ENCODE assay signal across 13 cellular contexts in genomic region chr19:14552008-14552364, GRCh38. TPM values are rescaled to one million over a fixed set of nuclear protein-coding genes. Genes with fewer than 3 reads are reported as not detected.
A peak's percentile ranks its signal among the peaks of the same experiment; 100 is the strongest.
DNase-seq lines count a peak whose midpoint lies in the region; ATAC-seq and TF ChIP-seq lines count a peak whose summit lies in the region.
"Not testable (repeated sequence)": the region's sequence is repeated elsewhere in the genome, so short reads cannot be mapped to it uniquely, and the experiment has no call there.
"Had no signal": no experiment of that assay in that cellular context is flagged by ENCODE, and none has a peak within 500 bp of the region (broad histone marks: within the 10 kb centered on the region; RNA-seq: fewer than 3 reads in every experiment).

No MANE protein-coding gene starts in this region.

- TF ChIP-seq CTCF in CD4-positive, alpha-beta T cell (IDR thresholded peaks at IDR 0.05); RWPE1 (conservative IDR thresholded peaks at IDR 0.05; ENCODE audit: low read depth); gastrocnemius medialis (IDR thresholded peaks at IDR 0.05 in 4 of 5, conservative IDR thresholded peaks at IDR 0.05 in 1 of 5); vagina (IDR thresholded peaks at IDR 0.05): not testable (repeated sequence)

- peaks cover 24 to 53% of the 10 kb centered on the region in 2 donors for H3K4me1 ChIP-seq in naive thymus-derived CD4-positive, alpha-beta T cell (ENCODE audit: control insufficient read depth in 2 of 2, insufficient read depth in 2 of 2, low read length in 2 of 2)
- H3K4me1 ChIP-seq in gastrocnemius medialis (peaks cover 46 to 69% of the 10 kb centered on the region in 2 donors), vagina (peaks cover 60% of the 10 kb centered on the region)

- not testable (repeated sequence) for H3K27me3 Mint-ChIP-seq in CD4-positive, alpha-beta T cell; activated CD4-positive, alpha-beta memory T cell treated with anti-CD3 and anti-CD28 coated beads, Interleukin-2, amount 10 ng/mL, durations not matched to agents 7 days and 5 days; activated naive CD8-positive, alpha-beta T cell treated with anti-CD3 and anti-CD28 coated beads, Interleukin-2, amount 10 ng/mL, durations not matched to agents 7 days and 5 days; naive thymus-derived CD4-positive, alpha-beta T cell

- H3K4me1 Mint-ChIP-seq in CD4-positive, alpha-beta T cell (ENCODE audit: low read depth) = peaks cover 54% of the 10 kb centered on the region
- peaks cover 30% of the 10 kb centered on the region for H3K4me1 Mint-ChIP-seq in activated CD4-positive, alpha-beta memory T cell treated with anti-CD3 and anti-CD28 coated beads, Interleukin-2, amount 10 ng/mL, durations not matched to agents 7 days and 5 days
- H3K4me1 Mint-ChIP-seq in activated naive CD8-positive, alpha-beta T cell treated with anti-CD3 and anti-CD28 coated beads, Interleukin-2, amount 10 ng/mL, durations not matched to agents 7 days and 5 days = peaks cover 21% of the 10 kb centered on the region
- peaks cover 40 to 72% (median 58%) of the 10 kb centered on the region in 7 donors for H3K4me1 Mint-ChIP-seq in naive thymus-derived CD4-positive, alpha-beta T cell

- not testable (repeated sequence) for TF ChIP-seq POLR2A in gastrocnemius medialis (IDR thresholded peaks at IDR 0.05); vagina (IDR thresholded peaks at IDR 0.05)

- peak overlapping the region; percentile 25 for H3K4me3 Mint-ChIP-seq in CD4-positive, alpha-beta T cell
- not testable (repeated sequence) for H3K4me3 Mint-ChIP-seq in activated CD4-positive, alpha-beta memory T cell treated with anti-CD3 and anti-CD28 coated beads, Interleukin-2, amount 10 ng/mL, durations not matched to agents 7 days and 5 days
- peak overlapping the region; percentile 42 for H3K4me3 Mint-ChIP-seq in activated naive CD8-positive, alpha-beta T cell treated with anti-CD3 and anti-CD28 coated beads, Interleukin-2, amount 10 ng/mL, durations not matched to agents 7 days and 5 days
- H3K4me3 Mint-ChIP-seq in naive thymus-derived CD4-positive, alpha-beta T cell = peak overlapping the region in 7 of 10 donors; percentile 27 to 78 (median 76)

- H3K4me3 ChIP-seq in naive thymus-derived CD4-positive, alpha-beta T cell (ENCODE audit: low read length); gastrocnemius medialis; vagina: not testable (repeated sequence)

- intact Hi-C loops in CD4-positive, alpha-beta T cell (cut with DNase I, micrococcal nuclease); Right ventricle myocardium inferior (cut with DNase I); gastrocnemius medialis (cut with DNase I; ENCODE audit: low total_unique reads); vagina (cut with DNase I): not testable (repeated sequence)
- intact Hi-C loops in naive thymus-derived CD4-positive, alpha-beta T cell (cut with micrococcal nuclease) = loop anchor here in 1 of 2 donors (5.0 to 10.0 kb wide), 2 partner anchors 120 to 417 kb away; partner anchors contain the start of genes ASF1B and PKN1

- H3K36me3 Mint-ChIP-seq in CD4-positive, alpha-beta T cell (ENCODE audit: low read depth) = peaks cover 39% of the 10 kb centered on the region
- H3K36me3 Mint-ChIP-seq in activated CD4-positive, alpha-beta memory T cell treated with anti-CD3 and anti-CD28 coated beads, Interleukin-2, amount 10 ng/mL, durations not matched to agents 7 days and 5 days (ENCODE audit: low read depth) = peaks cover 14% of the 10 kb centered on the region
- H3K36me3 Mint-ChIP-seq in activated naive CD8-positive, alpha-beta T cell treated with anti-CD3 and anti-CD28 coated beads, Interleukin-2, amount 10 ng/mL, durations not matched to agents 7 days and 5 days = not testable (repeated sequence)
- peaks cover 0 to 14% (median 4%) of the 10 kb centered on the region in 5 donors for H3K36me3 Mint-ChIP-seq in naive thymus-derived CD4-positive, alpha-beta T cell

- POLR2A ChIA-PET in CD4-positive, alpha-beta T cell (lab: Charles Lee) = interaction anchor here (0.5 to 3.0 kb wide), 9 partner anchors 14 to 71 kb away, joined by 3 to 46 read pairs (median 3); partner anchors contain the start of genes DNAJB1, NDUFB7 and TECR
- POLR2A ChIA-PET in RWPE1 (lab: Yijun Ruan, JAX; ENCODE audit: low non-redundant PET) = interaction anchor here (1.8 kb wide), 1 partner anchor 34 kb away, joined by 6 read pairs; no protein-coding TSS in a partner anchor
- POLR2A ChIA-PET in activated CD4-positive, alpha-beta memory T cell treated with anti-CD3 and anti-CD28 coated beads, Interleukin-2, amount 10 ng/mL, durations not matched to agents 7 days and 5 days (lab: Charles Lee) = interaction anchor here (3.2 kb wide), 1 partner anchor 34 kb away, joined by 16 read pairs; the partner anchor contains the start of gene DNAJB1
- POLR2A ChIA-PET in activated naive CD8-positive, alpha-beta T cell treated with anti-CD3 and anti-CD28 coated beads, Interleukin-2, amount 10 ng/mL, durations not matched to agents 7 days and 5 days (lab: Charles Lee) = interaction anchor here (1.0 to 2.2 kb wide), 3 partner anchors 27 to 46 kb away, joined by 3 to 10 read pairs (median 7); partner anchors contain the start of gene DNAJB1
- POLR2A ChIA-PET in naive thymus-derived CD4-positive, alpha-beta T cell (lab: Charles Lee) = interaction anchor here (0.7 to 3.2 kb wide), 9 partner anchors 16 to 58 kb away, joined by 3 to 41 read pairs (median 13); partner anchors contain the start of genes DNAJB1 and GIPC1

- H3K27ac Mint-ChIP-seq in CD4-positive, alpha-beta T cell = peak overlapping the region; percentile 92
- H3K27ac Mint-ChIP-seq in activated CD4-positive, alpha-beta memory T cell treated with anti-CD3 and anti-CD28 coated beads, Interleukin-2, amount 10 ng/mL, durations not matched to agents 7 days and 5 days = peak overlapping the region; percentile 21
- peak overlapping the region; percentile 78 for H3K27ac Mint-ChIP-seq in activated naive CD8-positive, alpha-beta T cell treated with anti-CD3 and anti-CD28 coated beads, Interleukin-2, amount 10 ng/mL, durations not matched to agents 7 days and 5 days
- H3K27ac Mint-ChIP-seq in naive thymus-derived CD4-positive, alpha-beta T cell = peak overlapping the region in 8 of 9 donors; percentile 66 to 97 (median 88)

- CTCF ChIA-PET in CD4-positive, alpha-beta T cell (lab: Charles Lee) = interaction anchor here (0.5 to 2.0 kb wide), 22 partner anchors 15 to 139 kb away, joined by 3 to 14 read pairs (median 4); partner anchors contain the start of genes DNAJB1, GIPC1, NDUFB7 and TECR
- CTCF ChIA-PET in RWPE1 (lab: Yijun Ruan, JAX) = interaction anchor here (1.0 kb wide), 1 partner anchor 9 kb away, joined by 3 read pairs; no protein-coding TSS in a partner anchor
- CTCF ChIA-PET in activated CD4-positive, alpha-beta memory T cell treated with anti-CD3 and anti-CD28 coated beads, Interleukin-2, amount 10 ng/mL, durations not matched to agents 7 days and 5 days (lab: Charles Lee) = interaction anchor here (0.6 to 2.5 kb wide), 10 partner anchors 8 to 133 kb away, joined by 3 to 9 read pairs (median 4); partner anchors contain the start of gene NDUFB7
- CTCF ChIA-PET in naive thymus-derived CD4-positive, alpha-beta T cell (lab: Charles Lee) = interaction anchor here (0.6 to 3.2 kb wide), 12 partner anchors 25 to 96 kb away, joined by 3 to 29 read pairs (median 4); partner anchors contain the start of gene PTGER1

- not testable (repeated sequence) for H3K9me3 Mint-ChIP-seq in CD4-positive, alpha-beta T cell; activated CD4-positive, alpha-beta memory T cell treated with anti-CD3 and anti-CD28 coated beads, Interleukin-2, amount 10 ng/mL, durations not matched to agents 7 days and 5 days; activated naive CD8-positive, alpha-beta T cell treated with anti-CD3 and anti-CD28 coated beads, Interleukin-2, amount 10 ng/mL, durations not matched to agents 7 days and 5 days; naive thymus-derived CD4-positive, alpha-beta T cell

- H3K27ac ChIP-seq in CD4-positive, alpha-beta T cell (ENCODE audit: low read depth, low read length) = not testable (repeated sequence)
- H3K27ac ChIP-seq in RWPE1 (peak overlapping the region; percentile 100), gastrocnemius medialis (peak overlapping the region; percentile 98 to 100 (median 99)), vagina (peak overlapping the region; percentile 68)
- H3K27ac ChIP-seq in naive thymus-derived CD4-positive, alpha-beta T cell (ENCODE audit: low read depth, low read length) = peak overlapping the region; percentile 64

- not testable (repeated sequence) for DNase-seq in CD4-positive, alpha-beta T cell; RWPE1 (ENCODE audit: low spot score); activated CD4-positive, alpha-beta memory T cell treated with anti-CD3 and anti-CD28 coated beads, Interleukin-2, amount 10 ng/mL, durations not matched to agents 7 days and 5 days; activated naive CD8-positive, alpha-beta T cell treated with anti-CD3 and anti-CD28 coated beads, Interleukin-2, amount 10 ng/mL, durations not matched to agents 7 days and 5 days; naive thymus-derived CD4-positive, alpha-beta T cell; gastrocnemius medialis; vagina (ENCODE audit: extremely low spot score in 2 of 2)
- DNase-seq in Right ventricle myocardium inferior (ENCODE audit: missing footprints) = peak; percentile 41

- H3K36me3 ChIP-seq in naive thymus-derived CD4-positive, alpha-beta T cell (ENCODE audit: control insufficient read depth in 2 of 3, insufficient read depth in 3 of 3, low read length in 3 of 3) = peaks cover 0 to 37% (median 0%) of the 10 kb centered on the region in 3 experiments
- not testable (repeated sequence) for H3K36me3 ChIP-seq in gastrocnemius medialis, vagina

- H3K27me3 ChIP-seq in CD4-positive, alpha-beta T cell (ENCODE audit: control insufficient read depth, insufficient read depth, low read length); naive thymus-derived CD4-positive, alpha-beta T cell (ENCODE audit: control insufficient read depth in 2 of 2, insufficient read depth in 2 of 2, low read length in 2 of 2); gastrocnemius medialis; vagina: not testable (repeated sequence)

- not testable (repeated sequence) for H3K9me3 ChIP-seq in CD4-positive, alpha-beta T cell (ENCODE audit: control insufficient read depth, low read length); naive thymus-derived CD4-positive, alpha-beta T cell (ENCODE audit: control insufficient read depth in 2 of 3, low read length in 3 of 3); gastrocnemius medialis; vagina

- not testable (repeated sequence) for ATAC-seq in CD4-positive, alpha-beta T cell (ENCODE audit: poor library complexity); activated naive CD8-positive, alpha-beta T cell treated with anti-CD3 and anti-CD28 coated beads, Interleukin-2, amount 10 ng/mL, durations not matched to agents 7 days and 5 days (ENCODE audit: low read depth); Right ventricle myocardium inferior; naive thymus-derived CD4-positive, alpha-beta T cell; gastrocnemius medialis

- in situ Hi-C loops in gastrocnemius medialis (cut with MboI; ENCODE audit: low sequenced_read_pairs in 4 of 4) = not testable (repeated sequence)

RNA-seq across cellular contexts. Expression of gene NDUFB7, which starts 19.9 kb away (rescaled TPM):
- 10 to 100 TPM; 31.7 to 39.1 TPM for total RNA-seq in CD4-positive, alpha-beta T cell
- total RNA-seq in activated CD4-positive, alpha-beta memory T cell treated with anti-CD3 and anti-CD28 coated beads, Interleukin-2, amount 10 ng/mL, durations not matched to agents 7 days and 5 days = 10 to 100 TPM; 91.6 to 93.0 TPM
- total RNA-seq in activated naive CD8-positive, alpha-beta T cell treated with anti-CD3 and anti-CD28 coated beads, Interleukin-2, amount 10 ng/mL, durations not matched to agents 7 days and 5 days = 100 to 1,000 TPM in 1 of 2 experiments, 10 to 100 TPM in 1; 90.7 to 108 TPM
- total RNA-seq in Right ventricle myocardium inferior (529 TPM), gastrocnemius medialis (100 to 1,000 TPM; 344 to 756 (median 532) TPM), vagina (375 TPM)
- total RNA-seq in naive thymus-derived CD4-positive, alpha-beta T cell = 100 to 1,000 TPM in 1 of 5 experiments, 10 to 100 TPM in 4; 50.6 to 129 (median 63.4) TPM
- polyA plus RNA-seq in naive thymus-derived CD4-positive, alpha-beta T cell = 100 to 1,000 TPM; 194 to 210 TPM

RNA-seq across cellular contexts. Expression of gene TECR, which starts 22.6 kb away (rescaled TPM):
- 100 to 1,000 TPM; 217 to 232 TPM for total RNA-seq in CD4-positive, alpha-beta T cell
- 100 to 1,000 TPM; 171 to 178 TPM for total RNA-seq in activated CD4-positive, alpha-beta memory T cell treated with anti-CD3 and anti-CD28 coated beads, Interleukin-2, amount 10 ng/mL, durations not matched to agents 7 days and 5 days
- 100 to 1,000 TPM; 161 to 168 TPM for total RNA-seq in activated naive CD8-positive, alpha-beta T cell treated with anti-CD3 and anti-CD28 coated beads, Interleukin-2, amount 10 ng/mL, durations not matched to agents 7 days and 5 days
- total RNA-seq in Right ventricle myocardium inferior = 77.4 TPM
- total RNA-seq in naive thymus-derived CD4-positive, alpha-beta T cell = 100 to 1,000 TPM; 123 to 218 (median 150) TPM
- polyA plus RNA-seq in naive thymus-derived CD4-positive, alpha-beta T cell = 100 to 1,000 TPM; 290 to 325 TPM
- total RNA-seq in gastrocnemius medialis = 100 to 1,000 TPM in 2 of 4 donors, 10 to 100 TPM in 2; 56.2 to 155 (median 113) TPM
- 110 TPM for total RNA-seq in vagina

RNA-seq across cellular contexts. Expression of gene CLEC17A, which starts 30.9 kb away (rescaled TPM):
- total RNA-seq in CD4-positive, alpha-beta T cell = not detected
- total RNA-seq in activated CD4-positive, alpha-beta memory T cell treated with anti-CD3 and anti-CD28 coated beads, Interleukin-2, amount 10 ng/mL, durations not matched to agents 7 days and 5 days = not detected
- under 1 TPM in 1 of 2 experiments, not detected in 1; 0.17 TPM for total RNA-seq in activated naive CD8-positive, alpha-beta T cell treated with anti-CD3 and anti-CD28 coated beads, Interleukin-2, amount 10 ng/mL, durations not matched to agents 7 days and 5 days
- total RNA-seq in Right ventricle myocardium inferior = not detected
- under 1 TPM in 1 of 5 experiments, not detected in 4; 0.83 TPM for total RNA-seq in naive thymus-derived CD4-positive, alpha-beta T cell
- polyA plus RNA-seq in naive thymus-derived CD4-positive, alpha-beta T cell = under 1 TPM; 0.13 TPM
- total RNA-seq in gastrocnemius medialis = not detected
- not detected for total RNA-seq in vagina
- total RNA-seq: activated CD8-positive, alpha-beta memory T cell treated with anti-CD3 and anti-CD28 coated beads, Interleukin-2, amount 10 ng/mL, durations not matched to agents 7 days and 5 days; ascending aorta; epithelial cell of proximal tubule; HT-29 had no signal
- polyA plus RNA-seq: BJ had no signal

RNA-seq across cellular contexts. Expression of gene DNAJB1, which starts 33.8 kb away (rescaled TPM):
- total RNA-seq in CD4-positive, alpha-beta T cell = 100 to 1,000 TPM; 666 to 672 TPM
- total RNA-seq in activated CD4-positive, alpha-beta memory T cell treated with anti-CD3 and anti-CD28 coated beads, Interleukin-2, amount 10 ng/mL, durations not matched to agents 7 days and 5 days = 100 to 1,000 TPM; 108 to 114 TPM
- total RNA-seq in activated naive CD8-positive, alpha-beta T cell treated with anti-CD3 and anti-CD28 coated beads, Interleukin-2, amount 10 ng/mL, durations not matched to agents 7 days and 5 days = 100 to 1,000 TPM; 103 to 110 TPM
- total RNA-seq in Right ventricle myocardium inferior (46.9 TPM), gastrocnemius medialis (10 to 100 TPM; 12.3 to 27.3 (median 16.6) TPM), vagina (164 TPM)
- 100 to 1,000 TPM in 4 of 5 experiments, 10 to 100 TPM in 1; 87.4 to 574 (median 177) TPM for total RNA-seq in naive thymus-derived CD4-positive, alpha-beta T cell
- 100 to 1,000 TPM; 221 to 307 TPM for polyA plus RNA-seq in naive thymus-derived CD4-positive, alpha-beta T cell

RNA-seq across cellular contexts. Expression of gene GIPC1, which starts 56.1 kb away (rescaled TPM):
- total RNA-seq in CD4-positive, alpha-beta T cell = 10 to 100 TPM; 17.8 to 21.0 TPM
- total RNA-seq in activated CD4-positive, alpha-beta memory T cell treated with anti-CD3 and anti-CD28 coated beads, Interleukin-2, amount 10 ng/mL, durations not matched to agents 7 days and 5 days = 10 to 100 TPM; 39.8 to 40.0 TPM
- total RNA-seq in activated naive CD8-positive, alpha-beta T cell treated with anti-CD3 and anti-CD28 coated beads, Interleukin-2, amount 10 ng/mL, durations not matched to agents 7 days and 5 days = 10 to 100 TPM; 31.7 to 32.4 TPM
- total RNA-seq in Right ventricle myocardium inferior = 50.0 TPM
- 10 to 100 TPM; 21.3 to 45.4 (median 24.7) TPM for total RNA-seq in naive thymus-derived CD4-positive, alpha-beta T cell
- 10 to 100 TPM; 34.0 to 46.1 TPM for polyA plus RNA-seq in naive thymus-derived CD4-positive, alpha-beta T cell
- total RNA-seq in gastrocnemius medialis = 10 to 100 TPM; 18.4 to 70.3 (median 54.7) TPM
- 81.0 TPM for total RNA-seq in vagina

Comparison
In these comparisons a context has a peak if more than half of its experiments do, and no peak if none do; other contexts are left out.
1. H3K27ac Mint-ChIP-seq: peak in every context shown above with its lines; median percentile 92 in CD4-positive, alpha-beta T cell; 88 in naive thymus-derived CD4-positive, alpha-beta T cell; 78 in activated naive CD8-positive, alpha-beta T cell treated with anti-CD3 and anti-CD28 coated beads, Interleukin-2, amount 10 ng/mL, durations not matched to agents 7 days and 5 days; 21 in activated CD4-positive, alpha-beta memory T cell treated with anti-CD3 and anti-CD28 coated beads, Interleukin-2, amount 10 ng/mL, durations not matched to agents 7 days and 5 days.